Comparison of ENCODE assay signal across 24 cellular contexts in the genomic region with DNA sequence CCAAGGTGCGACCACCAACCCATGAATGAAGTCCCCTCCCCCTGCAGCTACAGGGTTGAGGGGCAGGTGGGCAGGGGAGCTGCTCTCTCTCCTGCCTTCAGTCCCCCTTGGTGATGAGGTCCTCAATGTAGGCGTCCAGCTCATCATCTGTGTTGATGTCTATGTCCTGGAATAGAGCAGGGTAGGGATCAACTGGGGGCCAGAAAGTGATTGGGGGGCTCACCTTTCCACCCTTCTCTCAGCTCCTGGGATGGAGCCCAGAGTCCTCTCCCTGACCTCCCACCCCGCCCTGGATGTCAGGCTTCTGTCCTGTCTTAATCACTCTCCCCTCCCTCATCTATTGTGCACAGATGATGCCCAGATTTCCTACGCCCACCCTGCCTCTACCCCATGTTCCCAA.
"Had no signal": no experiment of that assay in that cellular context is flagged by ENCODE, and none has a peak within 500 bp of the region (broad histone marks: within the 10 kb centered on the region; RNA-seq: fewer than 3 reads in every experiment).

No MANE protein-coding gene starts in this region.

- ATAC-seq: activated CD4-positive, CD25-positive, alpha-beta regulatory T cell treated with anti-CD3 and anti-CD28 coated beads, Interleukin-2, amount 50 U/mL, for 24 hours; esophagus mucosa; right lobe of liver had no signal

- H3K27me3 Mint-ChIP-seq: activated naive CD8-positive, alpha-beta T cell treated with anti-CD3 and anti-CD28 coated beads for 36 hours; central memory CD8-positive, alpha-beta T cell; stimulated activated memory B cell treated with anti-CD40 and anti-IgM and Interleukin-4, amounts not matched to agents 10 μg/mL and 1 μg/mL and 100 μg/mL, for 72 hours had no signal

- FAIRE-seq: astrocyte, colon, endothelial cell of umbilical vein, frontal cortex, small intestine had no signal

- H3K9me3 Mint-ChIP-seq: central memory CD8-positive, alpha-beta T cell; nephron progenitor cell; stimulated activated memory B cell treated with anti-CD40 and anti-IgM and Interleukin-4, amounts not matched to agents 10 μg/mL and 1 μg/mL and 100 μg/mL, for 72 hours had no signal

- H3K9me3 ChIP-seq: right lobe of liver, upper lobe of left lung had no signal

- H3K4me1 ChIP-seq: right lobe of liver had no signal

- H3K4me3 ChIP-seq: hepatocyte, right lobe of liver, SK-N-MC, upper lobe of left lung had no signal

- H3K27ac ChIP-seq: hepatocyte, right lobe of liver, SK-N-MC, upper lobe of left lung, VCaP had no signal

- H3K4me3 Mint-ChIP-seq: activated naive CD8-positive, alpha-beta T cell treated with anti-CD3 and anti-CD28 coated beads for 36 hours; central memory CD8-positive, alpha-beta T cell; nephron progenitor cell; stimulated activated memory B cell treated with anti-CD40 and anti-IgM and Interleukin-4, amounts not matched to agents 10 μg/mL and 1 μg/mL and 100 μg/mL, for 72 hours had no signal

- DNase-seq: activated CD4-positive, alpha-beta T cell treated with anti-CD3 and anti-CD28 coated beads, Interleukin-2, amount 50 U/mL, for 1 hour; activated CD8-positive, alpha-beta memory T cell treated with anti-CD3 and anti-CD28 coated beads for 24 hours; activated gamma-delta T cell; activated naive CD8-positive, alpha-beta T cell treated with anti-CD3 and anti-CD28 coated beads for 36 hours; effector memory CD4-positive, alpha-beta T cell; glutamatergic neuron; midbrain; nephron progenitor cell; small intestine; stimulated activated CD4-positive, alpha-beta T cell treated with anti-CD3 and anti-CD28 coated beads, Interleukin-2, amount 100 ng/mL, for 24 hours; SW 1271; upper lobe of left lung had no signal

- H3K27ac Mint-ChIP-seq: activated naive CD8-positive, alpha-beta T cell treated with anti-CD3 and anti-CD28 coated beads for 36 hours; nephron progenitor cell; stimulated activated memory B cell treated with anti-CD40 and anti-IgM and Interleukin-4, amounts not matched to agents 10 μg/mL and 1 μg/mL and 100 μg/mL, for 72 hours had no signal

- H3K27me3 ChIP-seq: hepatocyte, right lobe of liver, upper lobe of left lung had no signal
